ENCODE assay signal across 12 cellular contexts in the genomic region with DNA sequence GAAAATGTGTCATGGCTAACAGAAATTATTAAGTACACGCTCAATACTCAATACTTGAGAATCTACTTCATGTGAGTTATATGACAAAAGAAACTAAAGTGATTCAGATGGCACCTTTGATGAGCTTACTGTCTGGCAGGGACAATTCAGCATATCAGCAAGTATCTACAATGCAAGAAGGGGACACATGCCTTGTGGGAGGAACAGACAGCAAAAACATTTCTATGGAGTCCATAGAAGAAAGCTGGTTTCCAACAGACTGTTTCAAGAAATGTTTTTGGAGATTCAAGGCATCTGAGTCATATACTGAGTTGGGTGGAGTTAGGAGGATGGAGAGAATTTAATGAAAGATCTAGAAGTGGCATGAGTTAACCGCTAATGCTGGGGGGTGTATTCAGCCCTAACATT. TPM values are rescaled to one million over a fixed set of nuclear protein-coding genes. Genes with fewer than 3 reads are reported as not detected.
DNase-seq lines count a peak whose midpoint lies in the region; ATAC-seq and TF ChIP-seq lines count a peak whose summit lies in the region.
"Had no signal": no experiment of that assay in that cellular context is flagged by ENCODE, and none has a peak within 500 bp of the region (broad histone marks: within the 10 kb centered on the region; RNA-seq: fewer than 3 reads in every experiment).

No MANE protein-coding gene starts in this region.

- H3K9me3 ChIP-seq in sigmoid colon, result no peaks in the 10 kb centered on the region

- peaks cover 0 to 99% (median 97%) of the 10 kb centered on the region in 4 donors for H3K4me1 ChIP-seq in sigmoid colon

- intact Hi-C loops in sigmoid colon (cut with DNase I), result no loop called here

- no peak for TF ChIP-seq CTCF in choroid plexus epithelial cell (conservative IDR thresholded peaks at IDR 0.05; ENCODE audit: low read depth, low read length)
- no peak for TF ChIP-seq CTCF in sigmoid colon (IDR thresholded peaks at IDR 0.05)

- peaks cover 0 to 4% (median 0%) of the 10 kb centered on the region in 4 donors for H3K36me3 ChIP-seq in sigmoid colon

- H3K27me3 ChIP-seq in sigmoid colon, result no peaks in the 10 kb centered on the region

- no peak for TF ChIP-seq POLR2A in sigmoid colon (IDR thresholded peaks at IDR 0.05)

- peak; percentile 47 for DNase-seq in choroid plexus epithelial cell (ENCODE audit: low read depth)
- no peak for DNase-seq in sigmoid colon
- no peak for DNase-seq in COLO829 (ENCODE audit: low spot score)
- no peak for DNase-seq in hepatic stellate cell (ENCODE audit: low spot score)
- DNase-seq in cerebellar nuclear complex (lab: John Stamatoyannopoulos, UW), result no peak
- DNase-seq: CD8-positive, alpha-beta T cell; immature natural killer cell; NCI-H187; small intestine had no signal

- H3K4me3 ChIP-seq in choroid plexus epithelial cell (ENCODE audit: low read depth, low read length) (no peak overlapping the region), sigmoid colon (no peak overlapping the region)

- peak overlapping the region; percentile 72 to 89 (median 80) for H3K27ac ChIP-seq in sigmoid colon

- ATAC-seq in GM18517 (IDR thresholded peaks at IDR 0.05; ENCODE audit: unreplicated experiment), result peak; percentile 40
- peak; percentile 46 for ATAC-seq in HG03039 (IDR thresholded peaks at IDR 0.05; ENCODE audit: unreplicated experiment)
- ATAC-seq in HG03469 (IDR thresholded peaks at IDR 0.05; ENCODE audit: unreplicated experiment), result no peak
- ATAC-seq: CD8-positive, alpha-beta T cell had no signal

- TF ChIP-seq EP300 in sigmoid colon (IDR thresholded peaks at IDR 0.05), result no peak

- WGBS in sigmoid colon, 2 donors, result 69 to 97% methylated on average over 2 of the region's 2 CpGs

RNA-seq across cellular contexts. Expression of a gene that starts 54.7 kb away (rescaled TPM):
- 100 to 1,000 TPM in 1 of 4 donors, 10 to 100 TPM in 3; 84.7 to 110 (median 95.1) TPM for total RNA-seq in sigmoid colon
- 10 to 100 TPM; 11.8 to 16.2 (median 14.8) TPM for polyA plus RNA-seq in sigmoid colon
